Comparison of ENCODE assay signal across 1 cellular context in genomic region chr1:210262897-210263272, GRCh38.
TF ChIP-seq lines count a peak whose summit lies in the region.

No MANE protein-coding gene starts in this region.

TF ChIP-seq in H1, 55 proteins besides CTCF, POLR2A, EP300 and RAD21 (continued from another document):
- TF ChIP-seq, protein P1, sequence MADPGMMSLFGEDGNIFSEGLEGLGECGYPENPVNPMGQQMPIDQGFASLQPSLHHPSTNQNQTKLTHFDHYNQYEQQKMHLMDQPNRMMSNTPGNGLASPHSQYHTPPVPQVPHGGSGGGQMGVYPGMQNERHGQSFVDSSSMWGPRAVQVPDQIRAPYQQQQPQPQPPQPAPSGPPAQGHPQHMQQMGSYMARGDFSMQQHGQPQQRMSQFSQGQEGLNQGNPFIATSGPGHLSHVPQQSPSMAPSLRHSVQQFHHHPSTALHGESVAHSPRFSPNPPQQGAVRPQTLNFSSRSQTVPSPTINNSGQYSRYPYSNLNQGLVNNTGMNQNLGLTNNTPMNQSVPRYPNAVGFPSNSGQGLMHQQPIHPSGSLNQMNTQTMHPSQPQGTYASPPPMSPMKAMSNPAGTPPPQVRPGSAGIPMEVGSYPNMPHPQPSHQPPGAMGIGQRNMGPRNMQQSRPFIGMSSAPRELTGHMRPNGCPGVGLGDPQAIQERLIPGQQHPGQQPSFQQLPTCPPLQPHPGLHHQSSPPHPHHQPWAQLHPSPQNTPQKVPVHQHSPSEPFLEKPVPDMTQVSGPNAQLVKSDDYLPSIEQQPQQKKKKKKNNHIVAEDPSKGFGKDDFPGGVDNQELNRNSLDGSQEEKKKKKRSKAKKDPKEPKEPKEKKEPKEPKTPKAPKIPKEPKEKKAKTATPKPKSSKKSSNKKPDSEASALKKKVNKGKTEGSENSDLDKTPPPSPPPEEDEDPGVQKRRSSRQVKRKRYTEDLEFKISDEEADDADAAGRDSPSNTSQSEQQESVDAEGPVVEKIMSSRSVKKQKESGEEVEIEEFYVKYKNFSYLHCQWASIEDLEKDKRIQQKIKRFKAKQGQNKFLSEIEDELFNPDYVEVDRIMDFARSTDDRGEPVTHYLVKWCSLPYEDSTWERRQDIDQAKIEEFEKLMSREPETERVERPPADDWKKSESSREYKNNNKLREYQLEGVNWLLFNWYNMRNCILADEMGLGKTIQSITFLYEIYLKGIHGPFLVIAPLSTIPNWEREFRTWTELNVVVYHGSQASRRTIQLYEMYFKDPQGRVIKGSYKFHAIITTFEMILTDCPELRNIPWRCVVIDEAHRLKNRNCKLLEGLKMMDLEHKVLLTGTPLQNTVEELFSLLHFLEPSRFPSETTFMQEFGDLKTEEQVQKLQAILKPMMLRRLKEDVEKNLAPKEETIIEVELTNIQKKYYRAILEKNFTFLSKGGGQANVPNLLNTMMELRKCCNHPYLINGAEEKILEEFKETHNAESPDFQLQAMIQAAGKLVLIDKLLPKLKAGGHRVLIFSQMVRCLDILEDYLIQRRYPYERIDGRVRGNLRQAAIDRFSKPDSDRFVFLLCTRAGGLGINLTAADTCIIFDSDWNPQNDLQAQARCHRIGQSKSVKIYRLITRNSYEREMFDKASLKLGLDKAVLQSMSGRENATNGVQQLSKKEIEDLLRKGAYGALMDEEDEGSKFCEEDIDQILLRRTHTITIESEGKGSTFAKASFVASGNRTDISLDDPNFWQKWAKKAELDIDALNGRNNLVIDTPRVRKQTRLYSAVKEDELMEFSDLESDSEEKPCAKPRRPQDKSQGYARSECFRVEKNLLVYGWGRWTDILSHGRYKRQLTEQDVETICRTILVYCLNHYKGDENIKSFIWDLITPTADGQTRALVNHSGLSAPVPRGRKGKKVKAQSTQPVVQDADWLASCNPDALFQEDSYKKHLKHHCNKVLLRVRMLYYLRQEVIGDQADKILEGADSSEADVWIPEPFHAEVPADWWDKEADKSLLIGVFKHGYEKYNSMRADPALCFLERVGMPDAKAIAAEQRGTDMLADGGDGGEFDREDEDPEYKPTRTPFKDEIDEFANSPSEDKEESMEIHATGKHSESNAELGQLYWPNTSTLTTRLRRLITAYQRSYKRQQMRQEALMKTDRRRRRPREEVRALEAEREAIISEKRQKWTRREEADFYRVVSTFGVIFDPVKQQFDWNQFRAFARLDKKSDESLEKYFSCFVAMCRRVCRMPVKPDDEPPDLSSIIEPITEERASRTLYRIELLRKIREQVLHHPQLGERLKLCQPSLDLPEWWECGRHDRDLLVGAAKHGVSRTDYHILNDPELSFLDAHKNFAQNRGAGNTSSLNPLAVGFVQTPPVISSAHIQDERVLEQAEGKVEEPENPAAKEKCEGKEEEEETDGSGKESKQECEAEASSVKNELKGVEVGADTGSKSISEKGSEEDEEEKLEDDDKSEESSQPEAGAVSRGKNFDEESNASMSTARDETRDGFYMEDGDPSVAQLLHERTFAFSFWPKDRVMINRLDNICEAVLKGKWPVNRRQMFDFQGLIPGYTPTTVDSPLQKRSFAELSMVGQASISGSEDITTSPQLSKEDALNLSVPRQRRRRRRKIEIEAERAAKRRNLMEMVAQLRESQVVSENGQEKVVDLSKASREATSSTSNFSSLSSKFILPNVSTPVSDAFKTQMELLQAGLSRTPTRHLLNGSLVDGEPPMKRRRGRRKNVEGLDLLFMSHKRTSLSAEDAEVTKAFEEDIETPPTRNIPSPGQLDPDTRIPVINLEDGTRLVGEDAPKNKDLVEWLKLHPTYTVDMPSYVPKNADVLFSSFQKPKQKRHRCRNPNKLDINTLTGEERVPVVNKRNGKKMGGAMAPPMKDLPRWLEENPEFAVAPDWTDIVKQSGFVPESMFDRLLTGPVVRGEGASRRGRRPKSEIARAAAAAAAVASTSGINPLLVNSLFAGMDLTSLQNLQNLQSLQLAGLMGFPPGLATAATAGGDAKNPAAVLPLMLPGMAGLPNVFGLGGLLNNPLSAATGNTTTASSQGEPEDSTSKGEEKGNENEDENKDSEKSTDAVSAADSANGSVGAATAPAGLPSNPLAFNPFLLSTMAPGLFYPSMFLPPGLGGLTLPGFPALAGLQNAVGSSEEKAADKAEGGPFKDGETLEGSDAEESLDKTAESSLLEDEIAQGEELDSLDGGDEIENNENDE (IDR thresholded peaks at IDR 0.05; ENCODE audit: insufficient replicate concordance, low read length) = no peak
- TF ChIP-seq, protein P2, sequence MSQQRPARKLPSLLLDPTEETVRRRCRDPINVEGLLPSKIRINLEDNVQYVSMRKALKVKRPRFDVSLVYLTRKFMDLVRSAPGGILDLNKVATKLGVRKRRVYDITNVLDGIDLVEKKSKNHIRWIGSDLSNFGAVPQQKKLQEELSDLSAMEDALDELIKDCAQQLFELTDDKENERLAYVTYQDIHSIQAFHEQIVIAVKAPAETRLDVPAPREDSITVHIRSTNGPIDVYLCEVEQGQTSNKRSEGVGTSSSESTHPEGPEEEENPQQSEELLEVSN (IDR thresholded peaks at IDR 0.05) = no peak
- TF ChIP-seq TBP (IDR thresholded peaks at IDR 0.05; ENCODE audit: low read depth, low read length) (no peak), JUND (IDR thresholded peaks at IDR 0.05; ENCODE audit: low read length) (no peak), NRF1 (IDR thresholded peaks at IDR 0.05; ENCODE audit: low read depth, low read length) (no peak), KDM4A (IDR thresholded peaks at IDR 0.05; ENCODE audit: low read depth, low read length, severe bottlenecking) (no peak), CREB1 (IDR thresholded peaks at IDR 0.05) (no peak), TEAD4 (IDR thresholded peaks at IDR 0.05; ENCODE audit: low read depth, low read length) (no peak), CHD1 (IDR thresholded peaks at IDR 0.05; ENCODE audit: low read depth, low read length) (no peak)
- TF ChIP-seq, protein P3, sequence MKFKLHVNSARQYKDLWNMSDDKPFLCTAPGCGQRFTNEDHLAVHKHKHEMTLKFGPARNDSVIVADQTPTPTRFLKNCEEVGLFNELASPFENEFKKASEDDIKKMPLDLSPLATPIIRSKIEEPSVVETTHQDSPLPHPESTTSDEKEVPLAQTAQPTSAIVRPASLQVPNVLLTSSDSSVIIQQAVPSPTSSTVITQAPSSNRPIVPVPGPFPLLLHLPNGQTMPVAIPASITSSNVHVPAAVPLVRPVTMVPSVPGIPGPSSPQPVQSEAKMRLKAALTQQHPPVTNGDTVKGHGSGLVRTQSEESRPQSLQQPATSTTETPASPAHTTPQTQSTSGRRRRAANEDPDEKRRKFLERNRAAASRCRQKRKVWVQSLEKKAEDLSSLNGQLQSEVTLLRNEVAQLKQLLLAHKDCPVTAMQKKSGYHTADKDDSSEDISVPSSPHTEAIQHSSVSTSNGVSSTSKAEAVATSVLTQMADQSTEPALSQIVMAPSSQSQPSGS (IDR thresholded peaks at IDR 0.05; ENCODE audit: low read length) = no peak
